ENCODE assay signal across 1 cellular context in the genomic region with DNA sequence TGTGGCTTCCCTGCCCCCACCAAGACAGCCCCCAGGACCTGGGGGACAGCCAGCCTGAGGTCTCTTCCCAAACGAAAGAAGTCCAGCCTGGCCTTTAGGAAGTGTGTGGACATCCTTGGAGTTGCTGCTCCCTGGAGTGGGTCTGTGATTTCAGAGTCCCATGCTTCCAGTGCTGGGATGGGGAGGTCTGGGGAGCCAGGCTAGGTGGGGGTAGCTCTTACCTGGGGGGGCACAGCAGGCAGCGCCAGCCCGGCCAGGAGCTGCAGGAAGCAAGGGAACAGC.
TF ChIP-seq lines count a peak whose summit lies in the region.

No MANE protein-coding gene starts in this region.

TF ChIP-seq in H1, 55 proteins besides CTCF, POLR2A, EP300 and RAD21:
- no peak for TF ChIP-seq HDAC6 (IDR thresholded peaks at IDR 0.05; ENCODE audit: low read depth, low read length)
- no peak for TF ChIP-seq GTF2F1 (IDR thresholded peaks at IDR 0.05; ENCODE audit: borderline replicate concordance, low read depth, low read length)
- TF ChIP-seq ASH2L (IDR thresholded peaks at IDR 0.05; ENCODE audit: low read length): no peak
- no peak for TF ChIP-seq CREB1 (IDR thresholded peaks at IDR 0.05)
- TF ChIP-seq ZNF274 (IDR thresholded peaks at IDR 0.05; ENCODE audit: borderline replicate concordance, extremely low read depth, low read length): no peak
- no peak for TF ChIP-seq BCL11A (IDR thresholded peaks at IDR 0.05; ENCODE audit: low read depth in 2 of 2, low read length in 2 of 2)
- TF ChIP-seq ATF3 (IDR thresholded peaks at IDR 0.05; ENCODE audit: insufficient read depth, low read depth, low read length): no peak
- no peak for TF ChIP-seq MAX (IDR thresholded peaks at IDR 0.05)
- TF ChIP-seq RNF2 (IDR thresholded peaks at IDR 0.05; ENCODE audit: borderline replicate concordance, low read depth, low read length, missing control alignments, poor library complexity, severe bottlenecking): no peak
- TF ChIP-seq USF2 (IDR thresholded peaks at IDR 0.05; ENCODE audit: low read length): no peak
- no peak for TF ChIP-seq TCF12 (IDR thresholded peaks at IDR 0.05; ENCODE audit: low read depth, low read length)
